Comparison of ENCODE assay signal across 10 cellular contexts in the genomic region with DNA sequence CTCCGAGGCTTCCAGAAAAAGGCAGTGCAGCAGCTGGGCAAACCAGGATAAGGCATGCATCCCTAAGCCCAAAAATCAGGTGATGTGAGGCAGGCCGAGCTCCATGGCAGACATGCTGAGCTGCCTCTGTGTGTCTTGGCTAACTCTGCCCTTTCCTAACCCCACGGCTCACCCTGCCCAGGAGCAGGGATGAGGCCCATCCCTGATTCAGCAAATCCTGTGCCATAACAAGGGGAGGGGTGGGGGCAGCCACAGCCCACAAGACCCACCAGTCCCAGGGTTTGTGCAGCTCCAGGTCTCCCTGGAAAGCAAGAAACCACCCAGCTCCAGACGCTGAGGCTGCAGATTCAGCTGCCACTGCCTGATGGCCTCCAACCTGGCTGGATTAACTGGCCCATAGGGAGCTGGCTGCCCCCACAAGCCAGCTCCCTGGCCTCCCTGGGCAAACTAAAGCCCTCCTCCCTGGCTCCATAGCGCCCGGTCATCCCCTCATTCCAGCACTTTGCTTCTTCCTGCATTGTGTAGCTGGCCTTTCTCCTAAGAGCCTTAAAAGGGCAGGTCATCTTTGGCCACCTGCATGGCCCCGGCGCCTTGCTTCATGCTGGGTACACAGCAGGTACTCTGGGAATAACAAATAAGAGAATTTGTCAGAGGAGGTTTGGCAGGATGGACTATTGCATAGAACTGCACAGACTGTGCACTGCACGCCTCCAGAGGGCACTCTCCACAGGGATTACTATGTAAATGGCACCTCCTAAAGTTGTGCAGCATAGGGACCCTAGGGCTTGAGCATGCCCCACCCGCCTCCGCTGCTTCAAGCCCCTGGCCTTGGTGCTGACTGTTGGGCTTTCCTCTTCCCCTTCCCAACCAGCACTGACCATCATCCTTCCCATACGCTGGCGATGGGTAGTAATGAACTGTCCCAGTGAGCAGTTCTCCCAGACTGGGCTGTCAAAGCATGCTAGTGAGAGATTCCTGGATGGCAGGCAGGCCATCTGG. TPM values are rescaled to one million over a fixed set of nuclear protein-coding genes. Genes with fewer than 3 reads are reported as not detected.
A peak's percentile ranks its signal among the peaks of the same experiment; 100 is the strongest.
DNase-seq lines count a peak whose midpoint lies in the region; TF ChIP-seq lines count a peak whose summit lies in the region.
"Had no signal": no experiment of that assay in that cellular context is flagged by ENCODE, and none has a peak within 500 bp of the region (broad histone marks: within the 10 kb centered on the region; RNA-seq: fewer than 3 reads in every experiment).

No MANE protein-coding gene starts in this region.

- H3K27ac ChIP-seq in SK-N-SH (ENCODE audit: low read depth in 2 of 2, low read length in 1 of 2) (no peak overlapping the region), left ventricle myocardium inferior (replicated peaks) (no peak overlapping the region), tibial artery (no peak overlapping the region)
- H3K27ac ChIP-seq: upper lobe of left lung had no signal

- peak; percentile 58 for TF ChIP-seq RAD21 in SK-N-SH (IDR thresholded peaks at IDR 0.05; ENCODE audit: low read length)

- DNase-seq in Ammon's horn (ENCODE audit: low spot score) (peak; percentile 53), H7 (peak; percentile 91), SK-N-SH (peak; percentile 49), left ventricle myocardium inferior (no peak), tibial artery (no peak), kidney glomerular epithelial cell (lab: John Stamatoyannopoulos, UW) (no peak), HuH-7.5 (ENCODE audit: low spot score) (no peak), pons (ENCODE audit: low spot score) (no peak)
- DNase-seq: NCI-H2081 treated with DMSO at 0.1 percent for 48 hours, upper lobe of left lung had no signal

- no peaks in the 10 kb centered on the region for H3F3A ChIP-seq in SK-N-SH (replicated peaks; ENCODE audit: insufficient read depth)

- H3K9me2 ChIP-seq in SK-N-SH, result no peaks in the 10 kb centered on the region

- no peak for TF ChIP-seq EP300 in SK-N-SH (IDR thresholded peaks at IDR 0.05; ENCODE audit: borderline replicate concordance in 1 of 2, low read depth in 1 of 2, low read length in 1 of 2)

- no peak overlapping the region for H3K4me2 ChIP-seq in SK-N-SH

- H3K4me3 ChIP-seq in H7 (ENCODE audit: insufficient read depth, low read depth, low read length), result no peak overlapping the region
- H3K4me3 ChIP-seq in SK-N-SH (ENCODE audit: low read depth in 2 of 2, low read length in 1 of 2), result no peak overlapping the region
- H3K4me3 ChIP-seq in left ventricle myocardium inferior, result no peak overlapping the region
- no peak overlapping the region for H3K4me3 ChIP-seq in tibial artery
- H3K4me3 ChIP-seq: upper lobe of left lung had no signal

- no peaks in the 10 kb centered on the region for H3K27me3 ChIP-seq in H7 (ENCODE audit: control insufficient read depth, insufficient read depth, low read length)
- no peaks in the 10 kb centered on the region for H3K27me3 ChIP-seq in SK-N-SH (ENCODE audit: insufficient read depth)
- H3K27me3 ChIP-seq in left ventricle myocardium inferior (ENCODE audit: low read depth), result no peaks in the 10 kb centered on the region
- H3K27me3 ChIP-seq in tibial artery, result no peaks in the 10 kb centered on the region
- H3K27me3 ChIP-seq: upper lobe of left lung had no signal

- no peak overlapping the region for H3K9ac ChIP-seq in SK-N-SH

- CTCF ChIA-PET in SK-N-SH (lab: Yijun Ruan, JAX), result interaction anchor here (0.6 to 2.3 kb wide), 15 partner anchors 8 to 242 kb away, joined by 3 to 25 read pairs (median 3); no protein-coding TSS in a partner anchor

- POLR2A ChIA-PET in SK-N-SH (lab: Yijun Ruan, JAX), result no interaction called here

- 86% methylated on average over 8 of the region's 13 CpGs for WGBS in SK-N-SH (ENCODE audit: low lambda C conversion rate)

- H3K36me3 ChIP-seq in H7 (replicated peaks; ENCODE audit: control insufficient read depth, insufficient read depth, low read length), result no peaks in the 10 kb centered on the region
- no peaks in the 10 kb centered on the region for H3K36me3 ChIP-seq in SK-N-SH (replicated peaks in 1 of 2; ENCODE audit: control insufficient read depth in 1 of 2, insufficient read depth in 2 of 2, low read length in 1 of 2)
- no peaks in the 10 kb centered on the region for H3K36me3 ChIP-seq in left ventricle myocardium inferior
- no peaks in the 10 kb centered on the region for H3K36me3 ChIP-seq in tibial artery
- H3K36me3 ChIP-seq: upper lobe of left lung had no signal

- no peaks in the 10 kb centered on the region for H3K9me3 ChIP-seq in SK-N-SH
- no peaks in the 10 kb centered on the region for H3K9me3 ChIP-seq in left ventricle myocardium inferior (replicated peaks)
- no peaks in the 10 kb centered on the region for H3K9me3 ChIP-seq in tibial artery
- H3K9me3 ChIP-seq: upper lobe of left lung had no signal

- H3K4me1 ChIP-seq in SK-N-SH (ENCODE audit: control insufficient read depth in 1 of 2, insufficient read depth in 2 of 2, low read depth in 1 of 2, low read length in 1 of 2), result peaks cover 0 to 23% of the 10 kb centered on the region in 2 experiments; a peak in 2 of 4 replicates
- no peaks in the 10 kb centered on the region for H3K4me1 ChIP-seq in left ventricle myocardium inferior
- H3K4me1 ChIP-seq in tibial artery, result peaks cover 0 to 5% (median 0%) of the 10 kb centered on the region in 4 donors

- intact Hi-C loops in left ventricle myocardium inferior (cut with micrococcal nuclease), result no loop called here
- intact Hi-C loops in tibial artery (cut with DNase I; ENCODE audit: low total_unique reads), result no loop called here

- H3K79me2 ChIP-seq in SK-N-SH (ENCODE audit: insufficient read depth), result no peaks in the 10 kb centered on the region

- no peaks in the 10 kb centered on the region for H4K20me1 ChIP-seq in SK-N-SH (ENCODE audit: insufficient read depth)

- no peak overlapping the region for H2AFZ ChIP-seq in SK-N-SH (ENCODE audit: low read depth)

- peak; percentile 44 for TF ChIP-seq CTCF in SK-N-SH (IDR thresholded peaks at IDR 0.05)
- TF ChIP-seq CTCF in left ventricle myocardium inferior (IDR thresholded peaks at IDR 0.05; ENCODE audit: borderline replicate concordance), result peak; percentile 44
- no peak for TF ChIP-seq CTCF in tibial artery (IDR thresholded peaks at IDR 0.05)

TF ChIP-seq in SK-N-SH, 30 proteins besides CTCF, POLR2A, EP300 and RAD21 (continues in another document):
- TF ChIP-seq FOXM1 (IDR thresholded peaks at IDR 0.05; ENCODE audit: low read depth) (no peak), MXI1 (IDR thresholded peaks at IDR 0.05; ENCODE audit: low read depth, low read length) (no peak), SMC3 (IDR thresholded peaks at IDR 0.05; ENCODE audit: low read depth, low read length) (peak; percentile 56; the same call in 1 of the 2 replicates), TEAD4 (IDR thresholded peaks at IDR 0.05; ENCODE audit: borderline replicate concordance, insufficient read depth) (no peak), MEF2A (IDR thresholded peaks at IDR 0.05; ENCODE audit: borderline replicate concordance, low read depth) (no peak), ELF1 (IDR thresholded peaks at IDR 0.05) (no peak)
- TF ChIP-seq, protein P1, sequence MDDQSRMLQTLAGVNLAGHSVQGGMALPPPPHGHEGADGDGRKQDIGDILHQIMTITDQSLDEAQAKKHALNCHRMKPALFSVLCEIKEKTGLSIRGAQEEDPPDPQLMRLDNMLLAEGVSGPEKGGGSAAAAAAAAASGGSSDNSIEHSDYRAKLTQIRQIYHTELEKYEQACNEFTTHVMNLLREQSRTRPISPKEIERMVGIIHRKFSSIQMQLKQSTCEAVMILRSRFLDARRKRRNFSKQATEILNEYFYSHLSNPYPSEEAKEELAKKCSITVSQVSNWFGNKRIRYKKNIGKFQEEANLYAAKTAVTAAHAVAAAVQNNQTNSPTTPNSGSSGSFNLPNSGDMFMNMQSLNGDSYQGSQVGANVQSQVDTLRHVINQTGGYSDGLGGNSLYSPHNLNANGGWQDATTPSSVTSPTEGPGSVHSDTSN (IDR thresholded peaks at IDR 0.05), result no peak
- TF ChIP-seq, protein P2, sequence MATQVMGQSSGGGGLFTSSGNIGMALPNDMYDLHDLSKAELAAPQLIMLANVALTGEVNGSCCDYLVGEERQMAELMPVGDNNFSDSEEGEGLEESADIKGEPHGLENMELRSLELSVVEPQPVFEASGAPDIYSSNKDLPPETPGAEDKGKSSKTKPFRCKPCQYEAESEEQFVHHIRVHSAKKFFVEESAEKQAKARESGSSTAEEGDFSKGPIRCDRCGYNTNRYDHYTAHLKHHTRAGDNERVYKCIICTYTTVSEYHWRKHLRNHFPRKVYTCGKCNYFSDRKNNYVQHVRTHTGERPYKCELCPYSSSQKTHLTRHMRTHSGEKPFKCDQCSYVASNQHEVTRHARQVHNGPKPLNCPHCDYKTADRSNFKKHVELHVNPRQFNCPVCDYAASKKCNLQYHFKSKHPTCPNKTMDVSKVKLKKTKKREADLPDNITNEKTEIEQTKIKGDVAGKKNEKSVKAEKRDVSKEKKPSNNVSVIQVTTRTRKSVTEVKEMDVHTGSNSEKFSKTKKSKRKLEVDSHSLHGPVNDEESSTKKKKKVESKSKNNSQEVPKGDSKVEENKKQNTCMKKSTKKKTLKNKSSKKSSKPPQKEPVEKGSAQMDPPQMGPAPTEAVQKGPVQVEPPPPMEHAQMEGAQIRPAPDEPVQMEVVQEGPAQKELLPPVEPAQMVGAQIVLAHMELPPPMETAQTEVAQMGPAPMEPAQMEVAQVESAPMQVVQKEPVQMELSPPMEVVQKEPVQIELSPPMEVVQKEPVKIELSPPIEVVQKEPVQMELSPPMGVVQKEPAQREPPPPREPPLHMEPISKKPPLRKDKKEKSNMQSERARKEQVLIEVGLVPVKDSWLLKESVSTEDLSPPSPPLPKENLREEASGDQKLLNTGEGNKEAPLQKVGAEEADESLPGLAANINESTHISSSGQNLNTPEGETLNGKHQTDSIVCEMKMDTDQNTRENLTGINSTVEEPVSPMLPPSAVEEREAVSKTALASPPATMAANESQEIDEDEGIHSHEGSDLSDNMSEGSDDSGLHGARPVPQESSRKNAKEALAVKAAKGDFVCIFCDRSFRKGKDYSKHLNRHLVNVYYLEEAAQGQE (IDR thresholded peaks at IDR 0.05; ENCODE audit: low read depth, low read length), result peak; percentile 92
- TF ChIP-seq, protein P3, sequence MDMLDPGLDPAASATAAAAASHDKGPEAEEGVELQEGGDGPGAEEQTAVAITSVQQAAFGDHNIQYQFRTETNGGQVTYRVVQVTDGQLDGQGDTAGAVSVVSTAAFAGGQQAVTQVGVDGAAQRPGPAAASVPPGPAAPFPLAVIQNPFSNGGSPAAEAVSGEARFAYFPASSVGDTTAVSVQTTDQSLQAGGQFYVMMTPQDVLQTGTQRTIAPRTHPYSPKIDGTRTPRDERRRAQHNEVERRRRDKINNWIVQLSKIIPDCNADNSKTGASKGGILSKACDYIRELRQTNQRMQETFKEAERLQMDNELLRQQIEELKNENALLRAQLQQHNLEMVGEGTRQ (IDR thresholded peaks at IDR 0.05; ENCODE audit: borderline replicate concordance, low read depth, low read length), result no peak

RNA-seq across cellular contexts. Expression of a gene that starts 10.7 kb away (rescaled TPM):
- total RNA-seq in H7 (2014; rRNA removed; shearing (Covaris generic)), result 14.3 and 16.0 TPM in 2 replicates
- polyA plus RNA-seq in SK-N-SH (2012; rRNA removed), result 30.6 and 34.3 TPM in 2 replicates
- polyA plus RNA-seq in SK-N-SH (2012; cell fraction: cytosol; rRNA removed), result 14.6 and 22.5 TPM in 2 replicates
- polyA plus RNA-seq in SK-N-SH (2012; cell fraction: nucleus; rRNA removed), result 41.1 and 47.5 TPM in 2 replicates
- 7.1 TPM for total RNA-seq in left ventricle myocardium inferior

Comparison
In these comparisons a context has a peak if more than half of its experiments do, and no peak if none do; other contexts are left out.
1. DNase-seq: peak in Ammon's horn (single experiment), H7 (single experiment) and SK-N-SH (single experiment); none in left ventricle myocardium inferior (single experiment), tibial artery (0 of 2), kidney glomerular epithelial cell (single experiment), HuH-7.5 (single experiment) and pons (single experiment).
2. CTCF ChIP-seq: peak in SK-N-SH (single experiment) and left ventricle myocardium inferior (single experiment); none in tibial artery (0 of 2).